ENCODE assay signal across 9 cellular contexts in genomic region chr4:170088686-170089085, GRCh38. TPM values are rescaled to one million over a fixed set of nuclear protein-coding genes. Genes with fewer than 3 reads are reported as not detected.
DNase-seq lines count a peak whose midpoint lies in the region; ATAC-seq and TF ChIP-seq lines count a peak whose summit lies in the region.
"Had no signal": no experiment of that assay in that cellular context is flagged by ENCODE, and none has a peak within 500 bp of the region (broad histone marks: within the 10 kb centered on the region; RNA-seq: fewer than 3 reads in every experiment).

No MANE protein-coding gene starts in this region.

- H3K27me3 ChIP-seq in H7 (ENCODE audit: control insufficient read depth, insufficient read depth, low read length) = no peaks in the 10 kb centered on the region; the same call in 1 of the 2 replicates
- no peaks in the 10 kb centered on the region for H3K27me3 ChIP-seq in gastrocnemius medialis

- no peak for ATAC-seq in gastrocnemius medialis
- ATAC-seq in GM18867 (IDR thresholded peaks at IDR 0.05; ENCODE audit: unreplicated experiment) = no peak
- no peak for ATAC-seq in HG02981 (IDR thresholded peaks at IDR 0.05; ENCODE audit: unreplicated experiment)

- no peak for TF ChIP-seq POLR2A in gastrocnemius medialis (IDR thresholded peaks at IDR 0.05)

- no peaks in the 10 kb centered on the region; the same call in none of the 2 replicates for H3K36me3 ChIP-seq in H7 (replicated peaks; ENCODE audit: control insufficient read depth, insufficient read depth, low read length)
- H3K36me3 ChIP-seq in gastrocnemius medialis = peaks cover 0 to 26% of the 10 kb centered on the region in 2 donors

- H3K9me3 ChIP-seq in gastrocnemius medialis = no peaks in the 10 kb centered on the region

- peaks cover 5 to 8% of the 10 kb centered on the region in 2 donors for H3K4me1 ChIP-seq in gastrocnemius medialis

- intact Hi-C loops in gastrocnemius medialis (cut with DNase I; ENCODE audit: low total_unique reads) = loop anchor here (5.0 kb wide), 1 partner anchor 61 kb away; the partner anchor contains the start of gene MFAP3L
- intact Hi-C loops in posterior vena cava (cut with DNase I) = no loop called here

- DNase-seq in H7 (no peak), SHP77 (lab: John Stamatoyannopoulos, UW) (peak; percentile 11 to 26), fibroblast of the aortic adventitia (ENCODE audit: low read depth) (no peak), gastrocnemius medialis (no peak), COLO829 (ENCODE audit: low spot score) (no peak), posterior vena cava (ENCODE audit: low spot score) (no peak)
- DNase-seq: stimulated activated naive B cell treated with anti-CD40 and anti-IgM and Interleukin-4, amounts not matched to agents 10 μg/mL and 1 μg/mL and 100 μg/mL, for 72 hours had no signal

- peak overlapping the region; percentile 79 for H3K4me3 ChIP-seq in H7 (ENCODE audit: insufficient read depth, low read depth, low read length)
- peak overlapping the region; percentile 72 for H3K4me3 ChIP-seq in fibroblast of the aortic adventitia (ENCODE audit: low read depth, low read length)
- peak overlapping the region in 3 of 4 donors; percentile 46 to 61 (median 54) for H3K4me3 ChIP-seq in gastrocnemius medialis

- no peak overlapping the region for H3K27ac ChIP-seq in gastrocnemius medialis

- TF ChIP-seq CTCF in fibroblast of the aortic adventitia (IDR thresholded peaks at IDR 0.05; ENCODE audit: insufficient read depth, low read length) (no peak), gastrocnemius medialis (IDR thresholded peaks at IDR 0.05 in 4 of 5, conservative IDR thresholded peaks at IDR 0.05 in 1 of 5) (no peak)

- in situ Hi-C loops in gastrocnemius medialis (cut with MboI; ENCODE audit: low sequenced_read_pairs in 4 of 4) = no loop called here

RNA-seq across cellular contexts. Expression of gene AADAT, which starts 1.1 kb away (rescaled TPM):
- total RNA-seq in H7 (2014; rRNA removed; shearing (Covaris generic)) = 22.4 and 28.3 TPM in 2 replicates
- total RNA-seq in fibroblast of the aortic adventitia (ENCODE audit: low replicate concordance) (6.2 and 7.4 TPM in 2 replicates), gastrocnemius medialis (1 to 10 TPM in 1 of 4 donors, under 1 TPM in 3; 0.33 to 1.4 (median 0.82) TPM), posterior vena cava (1 to 10 TPM; 3.5 to 4.4 TPM)

Comparison
In these comparisons a context has a peak if more than half of its experiments do, and no peak if none do; other contexts are left out.
1. DNase-seq: peak in SHP77 (2 of 2); none in H7 (single experiment), fibroblast of the aortic adventitia (single experiment), gastrocnemius medialis (0 of 2), COLO829 (single experiment) and posterior vena cava (single experiment).
2. Peak in every context shown above with its lines, with median percentiles within 50 percentile points of each other: H3K4me3 ChIP-seq.